Comparison of ENCODE assay signal across 1 cellular context in genomic region chr2:190297880-190298279, GRCh38. TPM values are rescaled to one million over a fixed set of nuclear protein-coding genes. Genes with fewer than 3 reads are reported as not detected.
"Had no signal": no experiment of that assay in that cellular context is flagged by ENCODE, and none has a peak within 500 bp of the region (broad histone marks: within the 10 kb centered on the region; RNA-seq: fewer than 3 reads in every experiment).

No MANE protein-coding gene starts in this region.

RNA-seq across cellular contexts. Expression of gene INPP1, which starts 45.5 kb away (rescaled TPM):
- total RNA-seq: OCI-LY7 had no signal
